8 cellular contexts compared by ENCODE assay signal in the genomic region with DNA sequence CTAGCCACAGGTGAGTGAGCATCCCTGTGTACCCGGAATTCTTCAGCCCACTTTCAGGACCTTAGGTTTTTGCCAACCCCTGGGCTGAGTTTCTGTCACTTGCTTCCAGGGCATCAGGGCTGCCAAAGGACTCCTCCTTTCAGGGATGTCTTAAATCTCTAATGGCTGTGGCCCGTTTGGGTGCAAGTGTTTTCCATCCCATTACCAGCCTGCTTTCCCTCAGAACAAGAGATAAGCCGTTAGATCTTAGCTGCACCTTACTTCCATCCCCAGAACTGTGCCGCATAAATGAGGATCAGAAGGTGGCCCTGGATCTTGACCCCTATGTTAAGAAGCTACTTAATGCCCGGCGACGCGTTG. TPM values are rescaled to one million over a fixed set of nuclear protein-coding genes. Genes with fewer than 3 reads are reported as not detected.
DNase-seq lines count a peak whose midpoint lies in the region; ATAC-seq and TF ChIP-seq lines count a peak whose summit lies in the region.

No MANE protein-coding gene starts in this region.

- H3K27me3 ChIP-seq in cardiac muscle cell (no peaks in the 10 kb centered on the region), body of pancreas (no peaks in the 10 kb centered on the region), lung (ENCODE audit: control insufficient read depth, insufficient read depth) (no peaks in the 10 kb centered on the region)

- intact Hi-C loops in Right ventricle myocardium superior (cut with DNase I) (no loop called here), body of pancreas (cut with DNase I) (no loop called here)

- no peaks in the 10 kb centered on the region for H3K4me1 ChIP-seq in cardiac muscle cell (ENCODE audit: low read depth)
- peaks cover 18% of the 10 kb centered on the region for H3K4me1 ChIP-seq in body of pancreas
- peaks cover 3 to 4% of the 10 kb centered on the region in 2 donors for H3K4me1 ChIP-seq in lung (ENCODE audit: control insufficient read depth in 2 of 2, insufficient read depth in 2 of 2, low read length in 2 of 2)
- no peaks in the 10 kb centered on the region for H3K4me1 ChIP-seq in urinary bladder (ENCODE audit: insufficient read depth)

- peak overlapping the region; percentile 93 for H3K27ac ChIP-seq in cardiac muscle cell
- peak overlapping the region; percentile 91 to 99 (median 93) for H3K27ac ChIP-seq in body of pancreas
- H3K27ac ChIP-seq in lung (ENCODE audit: low read depth in 1 of 2, low read length in 1 of 2): peak overlapping the region; percentile 95 to 99
- no peak overlapping the region for H3K27ac ChIP-seq in urinary bladder (ENCODE audit: low read depth)

- DNase-seq in cardiac muscle cell (ENCODE audit: low read depth in 1 of 2, low spot score in 1 of 2): no peak
- no peak for DNase-seq in Right ventricle myocardium superior
- no peak for DNase-seq in body of pancreas
- no peak for DNase-seq in lung (ENCODE audit: low spot score)
- no peak for DNase-seq in COLO668 (lab: John Stamatoyannopoulos, UW; ENCODE audit: unreplicated experiment)
- DNase-seq in SK-N-DZ (ENCODE audit: low spot score): no peak
- DNase-seq in NCI-H2196 treated with DMSO at 0.1 percent for 48 hours (lab: John Stamatoyannopoulos, UW; ENCODE audit: unreplicated experiment): no peak

- ATAC-seq in Right ventricle myocardium superior (ENCODE audit: poor library complexity) (no peak), body of pancreas (no peak), lung (ENCODE audit: insufficient read depth, low FRiP score) (no peak)

- H3K36me3 ChIP-seq in cardiac muscle cell (peaks cover 34% of the 10 kb centered on the region), body of pancreas (replicated peaks in 1 of 2; ENCODE audit: insufficient read depth in 1 of 2, low read depth in 2 of 2) (peaks cover 3 to 25% of the 10 kb centered on the region in 2 donors), lung (ENCODE audit: control insufficient read depth in 2 of 2, insufficient read depth in 2 of 2, low read length in 2 of 2) (peaks cover 19 to 23% of the 10 kb centered on the region in 2 donors), urinary bladder (ENCODE audit: insufficient read depth) (peaks cover 3% of the 10 kb centered on the region)

- H3K9me3 ChIP-seq in cardiac muscle cell (ENCODE audit: low read depth) (no peaks in the 10 kb centered on the region), body of pancreas (no peaks in the 10 kb centered on the region), lung (ENCODE audit: control insufficient read depth in 2 of 2, insufficient read depth in 1 of 2, low read length in 1 of 2) (no peaks in the 10 kb centered on the region)

- 7 to 29% methylated on average over 8 of the region's 8 CpGs for WGBS in body of pancreas, 2 donors
- WGBS in lung, 2 donors: 26 to 45% methylated on average over 8 of the region's 8 CpGs
- WGBS in urinary bladder: 35% methylated on average over 8 of the region's 8 CpGs

- TF ChIP-seq POLR2A in body of pancreas (IDR thresholded peaks at IDR 0.05): no peak

- H3K4me3 ChIP-seq in cardiac muscle cell (peak overlapping the region; percentile 79), body of pancreas (peak overlapping the region; percentile 16 to 92), lung (peak overlapping the region; percentile 67), urinary bladder (ENCODE audit: low read depth, low read length) (peak overlapping the region; percentile 73)

- no peak for TF ChIP-seq CTCF in cardiac muscle cell (IDR thresholded peaks at IDR 0.05; ENCODE audit: low read depth, low read length)
- no peak for TF ChIP-seq CTCF in body of pancreas (IDR thresholded peaks at IDR 0.05)
- TF ChIP-seq CTCF in lung (IDR thresholded peaks at IDR 0.05; ENCODE audit: control extremely low read depth, extremely low read depth): no peak

RNA-seq across cellular contexts. Expression of gene SNAPIN, which starts 0.7 kb away (rescaled TPM):
- total RNA-seq in cardiac muscle cell (56.1 and 83.4 TPM in 2 replicates), Right ventricle myocardium superior (57.2 TPM), body of pancreas (10 to 100 TPM; 21.8 to 23.7 TPM), lung (10 to 100 TPM; 29.7 to 37.4 TPM), urinary bladder (36.9 TPM)
- polyA plus RNA-seq in cardiac muscle cell (113 and 115 TPM in 2 replicates), lung (10 to 100 TPM; 26.3 to 38.1 TPM), urinary bladder (55.9 TPM)
- 106 and 115 TPM in 2 replicates for polyA plus RNA-seq in SK-N-DZ (2014; cell fraction: cytosol; rRNA removed)
- polyA plus RNA-seq in SK-N-DZ (2014; cell fraction: nucleus; rRNA removed): 56.4 and 58.5 TPM in 2 replicates

RNA-seq across cellular contexts. Expression of gene ILF2, which starts 11.6 kb away (rescaled TPM):
- total RNA-seq in cardiac muscle cell (174 and 200 TPM in 2 replicates), Right ventricle myocardium superior (55.3 TPM), body of pancreas (10 to 100 TPM; 57.7 to 59.1 TPM), lung (100 to 1,000 TPM; 101 to 121 TPM), urinary bladder (132 TPM)
- polyA plus RNA-seq in cardiac muscle cell (276 and 294 TPM in 2 replicates), lung (100 to 1,000 TPM in 1 of 2 donors, 10 to 100 TPM in 1; 46.7 to 133 TPM), urinary bladder (77.2 TPM)
- polyA plus RNA-seq in SK-N-DZ (2014; cell fraction: cytosol; rRNA removed): 822 and 879 TPM in 2 replicates
- 458 and 519 TPM in 2 replicates for polyA plus RNA-seq in SK-N-DZ (2014; cell fraction: nucleus; rRNA removed)

RNA-seq across cellular contexts. Expression of gene NPR1, which starts 19.3 kb away (rescaled TPM):
- 1.1 and 1.4 TPM in 2 replicates for total RNA-seq in cardiac muscle cell
- 1.7 and 3.9 TPM in 2 replicates for polyA plus RNA-seq in cardiac muscle cell
- 10.0 TPM for total RNA-seq in Right ventricle myocardium superior
- total RNA-seq in body of pancreas: 10 to 100 TPM; 11.7 to 16.5 TPM
- total RNA-seq in lung: 10 to 100 TPM; 16.7 to 98.9 TPM
- polyA plus RNA-seq in lung: 10 to 100 TPM; 35.9 to 57.7 TPM
- total RNA-seq in urinary bladder: 9.5 TPM
- 31.6 TPM for polyA plus RNA-seq in urinary bladder
- polyA plus RNA-seq in SK-N-DZ (2014; cell fraction: cytosol; rRNA removed): 6.4 and 7.1 TPM in 2 replicates
- polyA plus RNA-seq in SK-N-DZ (2014; cell fraction: nucleus; rRNA removed): 10.2 and 16.0 TPM in 2 replicates

RNA-seq across cellular contexts. Expression of gene CHTOP, which starts 25.3 kb away (rescaled TPM):
- total RNA-seq in cardiac muscle cell: 71.0 and 78.0 TPM in 2 replicates
- 94.3 and 104 TPM in 2 replicates for polyA plus RNA-seq in cardiac muscle cell
- total RNA-seq in Right ventricle myocardium superior: 68.1 TPM
- 10 to 100 TPM; 62.3 to 68.0 TPM for total RNA-seq in body of pancreas
- total RNA-seq in lung: 10 to 100 TPM; 60.5 to 76.6 TPM
- polyA plus RNA-seq in lung: 10 to 100 TPM; 51.2 to 56.3 TPM
- 53.8 TPM for total RNA-seq in urinary bladder
- polyA plus RNA-seq in urinary bladder: 63.9 TPM
- polyA plus RNA-seq in SK-N-DZ (2014; cell fraction: cytosol; rRNA removed): 69.5 and 89.8 TPM in 2 replicates
- 112 and 138 TPM in 2 replicates for polyA plus RNA-seq in SK-N-DZ (2014; cell fraction: nucleus; rRNA removed)

RNA-seq across cellular contexts. Expression of gene S100A1, which starts 30.9 kb away (rescaled TPM):
- total RNA-seq in cardiac muscle cell: 2.2 and 7.6 TPM in 2 replicates
- 0.42 TPM in 1 of 2 replicates, not detected in the other for polyA plus RNA-seq in cardiac muscle cell
- 2,267 TPM for total RNA-seq in Right ventricle myocardium superior
- 10 to 100 TPM in 1 of 2 donors, 1 to 10 TPM in 1; 7.3 to 57.0 TPM for total RNA-seq in body of pancreas
- 1 to 10 TPM in 1 of 2 donors, not detected in 1; 1.8 TPM for total RNA-seq in lung
- under 1 TPM; 0.31 to 0.91 TPM for polyA plus RNA-seq in lung
- not detected for total RNA-seq in urinary bladder
- 3.0 TPM for polyA plus RNA-seq in urinary bladder
- polyA plus RNA-seq in SK-N-DZ (2014; cell fraction: cytosol; rRNA removed): 0.63 and 2.2 TPM in 2 replicates
- polyA plus RNA-seq in SK-N-DZ (2014; cell fraction: nucleus; rRNA removed): 0.28 and 0.47 TPM in 2 replicates
